Comparison of ENCODE assay signal across 9 cellular contexts in genomic region chr7:22563115-22563514, GRCh38.
A peak's percentile ranks its signal among the peaks of the same experiment; 100 is the strongest.
DNase-seq lines count a peak whose midpoint lies in the region; ATAC-seq, FAIRE-seq and TF ChIP-seq lines count a peak whose summit lies in the region.
"Had no signal": no experiment of that assay in that cellular context is flagged by ENCODE, and none has a peak within 500 bp of the region (broad histone marks: within the 10 kb centered on the region; RNA-seq: fewer than 3 reads in every experiment).

No MANE protein-coding gene starts in this region.

- ATAC-seq in activated T-cell treated with anti-CD3 and anti-CD28 coated beads, Interleukin-2, amount 50 U/mL, for 4 hours, result no peak
- ATAC-seq in stimulated activated memory B cell treated with anti-CD40 and anti-IgM and Interleukin-4, amounts not matched to agents 10 μg/mL and 1 μg/mL and 100 μg/mL, for 72 hours, result no peak
- ATAC-seq in GM18502 (IDR thresholded peaks at IDR 0.05; ENCODE audit: poor library complexity, unreplicated experiment) (no peak), HG03457 (IDR thresholded peaks at IDR 0.05; ENCODE audit: unreplicated experiment) (no peak), left lobe of liver (no peak)

- H3K4me3 ChIP-seq in endothelial cell of umbilical vein (replicated peaks in 1 of 3; ENCODE audit: insufficient read depth in 1 of 3, low read depth in 1 of 3, low read length in 3 of 3), result peak overlapping the region; percentile 30 to 70 (median 34)

- POLR2A ChIA-PET in endothelial cell of umbilical vein (lab: Charles Lee), result interaction anchor here (0.9 to 5.3 kb wide), 3 partner anchors 14 to 164 kb away, joined by 3 to 50 read pairs (median 13); partner anchors contain the start of gene IL6

- H3K27me3 ChIP-seq in endothelial cell of umbilical vein (ENCODE audit: control insufficient read depth in 2 of 2, insufficient read depth in 2 of 2, low read length in 2 of 2), result no peaks in the 10 kb centered on the region

- peaks cover 17% of the 10 kb centered on the region for H3K27me3 Mint-ChIP-seq in activated T-cell treated with anti-CD3 and anti-CD28 coated beads, Interleukin-2, amount 50 U/mL, for 4 hours (ENCODE audit: low read depth)
- H3K27me3 Mint-ChIP-seq in stimulated activated memory B cell treated with anti-CD40 and anti-IgM and Interleukin-4, amounts not matched to agents 10 μg/mL and 1 μg/mL and 100 μg/mL, for 72 hours, result no peaks in the 10 kb centered on the region

- no TSS peak for BruUV-seq in endothelial cell of umbilical vein (replicated peaks; lab: Mats Ljungman, UMichigan)

- H3K36me3 Mint-ChIP-seq in activated T-cell treated with anti-CD3 and anti-CD28 coated beads, Interleukin-2, amount 50 U/mL, for 4 hours (ENCODE audit: insufficient read depth), result no peaks in the 10 kb centered on the region
- no peaks in the 10 kb centered on the region for H3K36me3 Mint-ChIP-seq in stimulated activated memory B cell treated with anti-CD40 and anti-IgM and Interleukin-4, amounts not matched to agents 10 μg/mL and 1 μg/mL and 100 μg/mL, for 72 hours

- H3K9me3 Mint-ChIP-seq in activated T-cell treated with anti-CD3 and anti-CD28 coated beads, Interleukin-2, amount 50 U/mL, for 4 hours, result no peaks in the 10 kb centered on the region
- H3K9me3 Mint-ChIP-seq in stimulated activated memory B cell treated with anti-CD40 and anti-IgM and Interleukin-4, amounts not matched to agents 10 μg/mL and 1 μg/mL and 100 μg/mL, for 72 hours, result no peaks in the 10 kb centered on the region

- peak; percentile 79 for FAIRE-seq in endothelial cell of umbilical vein (lab: Jason Lieb, UNC)

- H3K36me3 ChIP-seq in endothelial cell of umbilical vein (ENCODE audit: control insufficient read depth in 2 of 2, extremely low read depth in 1 of 2, insufficient read depth in 2 of 2, low read length in 2 of 2), result no peaks in the 10 kb centered on the region

- H3K79me2 ChIP-seq in endothelial cell of umbilical vein (ENCODE audit: control insufficient read depth, insufficient read depth, low read length), result peaks cover 16% of the 10 kb centered on the region

- peak; percentile 33 for TF ChIP-seq POLR2A in endothelial cell of umbilical vein (IDR thresholded peaks at IDR 0.05; ENCODE audit: low read depth, low read length)

- peak overlapping the region; percentile 35 for H2AFZ ChIP-seq in endothelial cell of umbilical vein (ENCODE audit: low read depth, low read length)

- H3K9ac ChIP-seq in endothelial cell of umbilical vein (replicated peaks; ENCODE audit: extremely low read depth, insufficient read depth, low read length), result peak overlapping the region; percentile 94

- H3K9me3 ChIP-seq in endothelial cell of umbilical vein (replicated peaks; ENCODE audit: control insufficient read depth, insufficient read depth, low read length), result no peaks in the 10 kb centered on the region

- peak overlapping the region; percentile 51 for H3K27ac Mint-ChIP-seq in stimulated activated memory B cell treated with anti-CD40 and anti-IgM and Interleukin-4, amounts not matched to agents 10 μg/mL and 1 μg/mL and 100 μg/mL, for 72 hours

- H4K20me1 ChIP-seq in endothelial cell of umbilical vein (replicated peaks; ENCODE audit: control insufficient read depth, extremely low read depth, insufficient read depth, low read length), result no peaks in the 10 kb centered on the region

- H3K4me1 Mint-ChIP-seq in activated T-cell treated with anti-CD3 and anti-CD28 coated beads, Interleukin-2, amount 50 U/mL, for 4 hours (ENCODE audit: low read depth), result peaks cover 49% of the 10 kb centered on the region
- H3K4me1 Mint-ChIP-seq in stimulated activated memory B cell treated with anti-CD40 and anti-IgM and Interleukin-4, amounts not matched to agents 10 μg/mL and 1 μg/mL and 100 μg/mL, for 72 hours, result peaks cover 70% of the 10 kb centered on the region

- no peaks in the 10 kb centered on the region for H3K9me1 ChIP-seq in endothelial cell of umbilical vein (replicated peaks; ENCODE audit: control insufficient read depth, extremely low read depth, insufficient read depth, low read length)

- CTCF ChIA-PET in endothelial cell of umbilical vein (lab: Charles Lee), result interaction anchor here (0.8 to 9.8 kb wide), 12 partner anchors 14 to 492 kb away, joined by 3 to 450 read pairs (median 6); partner anchors contain the start of gene IL6

- peak overlapping the region; percentile 88 for H3K4me2 ChIP-seq in endothelial cell of umbilical vein (ENCODE audit: insufficient read depth, low read length)

- peaks cover 66% of the 10 kb centered on the region for H3K4me1 ChIP-seq in endothelial cell of umbilical vein (ENCODE audit: control insufficient read depth, extremely low read depth, insufficient read depth, low read length)

- no peak for TF ChIP-seq CTCF in endothelial cell of umbilical vein (IDR thresholded peaks at IDR 0.05; ENCODE audit: extremely low read depth in 1 of 2, insufficient read depth in 1 of 2, low read depth in 1 of 2, low read length in 2 of 2)

- intact Hi-C loops in endothelial cell of umbilical vein (cut with micrococcal nuclease), result no loop called here

- H3K27ac ChIP-seq in endothelial cell of umbilical vein (ENCODE audit: insufficient read depth, low read depth, low read length), result peak overlapping the region; percentile 99

- dilution Hi-C loops in endothelial cell of umbilical vein (cut with MboI; ENCODE audit: extremely low pct_ligation_motif_present, low sequenced_read_pairs), result loop anchor here (25.0 kb wide), 1 partner anchor 174 kb away; the partner anchor contains the start of gene IL6

- peak overlapping the region; percentile 57 for H3K4me3 Mint-ChIP-seq in activated T-cell treated with anti-CD3 and anti-CD28 coated beads, Interleukin-2, amount 50 U/mL, for 4 hours
- H3K4me3 Mint-ChIP-seq in stimulated activated memory B cell treated with anti-CD40 and anti-IgM and Interleukin-4, amounts not matched to agents 10 μg/mL and 1 μg/mL and 100 μg/mL, for 72 hours, result peak overlapping the region; percentile 38

- no peak for DNase-seq in activated T-cell treated with anti-CD3 and anti-CD28 coated beads, Interleukin-2, amount 50 U/mL, for 4 hours
- no peak for DNase-seq in activated T-cell treated with anti-CD3 and anti-CD28 coated beads, Interleukin-2, amount 50 U/mL, for 48 hours
- DNase-seq in NCI-H748 (lab: John Stamatoyannopoulos, UW; ENCODE audit: unreplicated experiment), result peak; percentile 90
- peak; percentile 68 for DNase-seq in endothelial cell of umbilical vein (ENCODE audit: low read depth, low spot score)
- DNase-seq in left lobe of liver (ENCODE audit: low spot score), result no peak
- DNase-seq: DND-41 had no signal

TF ChIP-seq in endothelial cell of umbilical vein, 7 proteins besides CTCF, POLR2A, EP300 and RAD21:
- peak; percentile 12 for TF ChIP-seq GATA2 (IDR thresholded peaks at IDR 0.05; ENCODE audit: insufficient read depth, insufficient read length, low read depth, low read length)
- no peak for TF ChIP-seq EZH2 (IDR thresholded peaks at IDR 0.05; ENCODE audit: borderline replicate concordance, low read depth, low read length, severe bottlenecking)
TF ChIP-seq in endothelial cell of umbilical vein: peak in this region for 1.

Comparison
In these comparisons a context has a peak if more than half of its experiments do, and no peak if none do; other contexts are left out.
1. DNase-seq: peak in NCI-H748 (single experiment) and endothelial cell of umbilical vein (single experiment); none in activated T-cell treated with anti-CD3 and anti-CD28 coated beads, Interleukin-2, amount 50 U/mL, for 4 hours (single experiment), activated T-cell treated with anti-CD3 and anti-CD28 coated beads, Interleukin-2, amount 50 U/mL, for 48 hours (0 of 2) and left lobe of liver (single experiment).